Comparison of ENCODE assay signal across 22 cellular contexts in the genomic region with DNA sequence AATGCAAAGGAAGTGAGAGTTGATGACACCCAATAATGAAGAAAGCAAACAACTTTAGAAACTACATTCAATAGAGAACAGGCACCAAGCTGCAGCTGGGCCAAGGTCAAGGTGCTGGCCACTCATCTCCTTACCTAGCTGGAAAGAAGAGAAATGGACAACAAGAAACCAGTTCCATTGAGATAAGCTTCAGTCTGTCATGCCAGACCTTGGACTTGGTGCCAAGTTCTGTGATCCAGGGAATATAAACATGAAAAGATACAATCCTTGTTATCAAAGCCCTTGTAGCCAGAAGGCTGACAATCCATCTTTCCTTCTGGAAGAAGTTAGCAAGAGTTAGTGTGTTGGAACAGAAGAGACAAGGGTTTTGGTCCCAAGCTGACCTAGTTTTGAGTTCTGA.
"Had no signal": no experiment of that assay in that cellular context is flagged by ENCODE, and none has a peak within 500 bp of the region (broad histone marks: within the 10 kb centered on the region; RNA-seq: fewer than 3 reads in every experiment).

No MANE protein-coding gene starts in this region.

- H3K9me3 Mint-ChIP-seq: mesothelial cell of epicardium had no signal

- H3K36me3 ChIP-seq: colonic mucosa, esophagus muscularis mucosa, gastroesophageal sphincter, heart left ventricle, left lung, lower lobe of right lung had no signal

- H3K9me3 ChIP-seq: colonic mucosa, esophagus muscularis mucosa, gastroesophageal sphincter, heart left ventricle, left lung, lower lobe of right lung had no signal

- H3K4me3 Mint-ChIP-seq: immature natural killer cell, mesothelial cell of epicardium had no signal

- H3K4me3 ChIP-seq: colonic mucosa, dorsolateral prefrontal cortex, esophagus muscularis mucosa, gastroesophageal sphincter, heart left ventricle, hepatocyte, left lung, lower lobe of right lung had no signal

- DNase-seq: colonic mucosa; cortex of kidney; dermis blood vessel endothelial cell; dorsolateral prefrontal cortex; effector CD4-positive, alpha-beta T cell; effector memory CD4-positive, alpha-beta T cell; foreskin keratinocyte; heart left ventricle; hypothalamus; immature natural killer cell; islet precursor cell; left cardiac atrium; left lung; left ventricle myocardium superior; lower lobe of right lung; mesenchymal stem cell had no signal

- H3K4me1 Mint-ChIP-seq: immature natural killer cell, mesothelial cell of epicardium had no signal

- H3K4me1 ChIP-seq: colonic mucosa, esophagus muscularis mucosa, foreskin keratinocyte, gastroesophageal sphincter, heart left ventricle, lower lobe of right lung had no signal

- FAIRE-seq: endothelial cell of umbilical vein, frontal cortex had no signal

- H3K27me3 ChIP-seq: colonic mucosa, dorsolateral prefrontal cortex, esophagus muscularis mucosa, foreskin keratinocyte, gastroesophageal sphincter, heart left ventricle, hepatocyte had no signal

- H3K27ac ChIP-seq: colonic mucosa, dorsolateral prefrontal cortex, esophagus muscularis mucosa, foreskin keratinocyte, gastroesophageal sphincter, heart left ventricle, hepatocyte, left lung, lower lobe of right lung had no signal

- H3K36me3 Mint-ChIP-seq: immature natural killer cell, mesothelial cell of epicardium had no signal

- H3K27ac Mint-ChIP-seq: immature natural killer cell, mesothelial cell of epicardium had no signal
